ENCODE assay signal across 24 cellular contexts in the genomic region with DNA sequence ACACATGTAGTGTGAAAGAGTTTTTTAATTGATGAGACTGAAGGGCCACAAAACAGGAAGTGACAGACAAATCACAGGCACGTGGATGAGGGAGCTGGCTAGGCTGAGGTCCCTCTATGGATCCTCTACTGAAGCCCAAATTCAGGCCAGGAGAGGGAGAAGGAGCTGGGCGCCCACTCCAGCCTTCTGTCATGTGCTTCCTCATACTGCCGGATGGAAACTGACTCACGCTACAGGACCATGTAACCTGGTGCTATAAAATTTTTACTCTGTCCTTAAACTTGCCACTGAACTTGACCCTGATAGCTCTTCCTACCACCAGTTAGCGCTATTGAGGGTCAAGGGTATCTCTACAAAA. TPM values are rescaled to one million over a fixed set of nuclear protein-coding genes. Genes with fewer than 3 reads are reported as not detected.
DNase-seq lines count a peak whose midpoint lies in the region; ATAC-seq, FAIRE-seq and TF ChIP-seq lines count a peak whose summit lies in the region.
"Had no signal": no experiment of that assay in that cellular context is flagged by ENCODE, and none has a peak within 500 bp of the region (broad histone marks: within the 10 kb centered on the region; RNA-seq: fewer than 3 reads in every experiment).

No MANE protein-coding gene starts in this region.

- intact Hi-C loops in breast epithelium (cut with DNase I; ENCODE audit: low total_unique reads) (no loop called here), MCF 10A (cut with micrococcal nuclease) (no loop called here), HepG2 (cut with micrococcal nuclease; ENCODE audit: unreplicated experiment) (no loop called here)

- H3K9me3 Mint-ChIP-seq in MCF 10A (ENCODE audit: unreplicated experiment) (no peaks in the 10 kb centered on the region), endodermal cell (peaks cover 6% of the 10 kb centered on the region)
- H3K9me3 Mint-ChIP-seq: activated CD4-positive, alpha-beta memory T cell treated with anti-CD3 and anti-CD28 coated beads, Interleukin-2, amount 10 ng/mL, durations not matched to agents 7 days and 5 days had no signal

- H3K79me2 ChIP-seq in HepG2 (ENCODE audit: insufficient read depth, low read length) = no peaks in the 10 kb centered on the region

- H3K4me3 ChIP-seq in breast epithelium (no peak overlapping the region), endodermal cell (ENCODE audit: low read length) (no peak overlapping the region), upper lobe of left lung (no peak overlapping the region), HepG2 (replicated peaks in 1 of 3; ENCODE audit: insufficient read depth in 1 of 3, low read depth in 2 of 3, low read length in 3 of 3) (no peak overlapping the region)
- H3K4me3 ChIP-seq: heart right ventricle, lower lobe of right lung, PC-9, skin epidermis had no signal

- ATAC-seq in upper lobe of left lung (ENCODE audit: low FRiP score in 2 of 2) = peak; percentile 45 to 55
- ATAC-seq in HepG2 = no peak
- ATAC-seq: HCT116, heart right ventricle had no signal

- BruUV-seq in MCF 10A (replicated peaks; lab: Mats Ljungman, UMichigan) (no TSS peak), HepG2 (replicated peaks; lab: Mats Ljungman, UMichigan) (no TSS peak)

- in situ Hi-C loops in HepG2 (cut with HindIII; ENCODE audit: extremely low pct_ligation_motif_present, low pct_unique_long_range_greater_than_20kb) = no loop called here

- no peak overlapping the region for H3K9ac ChIP-seq in endodermal cell (ENCODE audit: extremely low read depth, low read length, poor library complexity, severe bottlenecking)
- H3K9ac ChIP-seq in HepG2 (ENCODE audit: insufficient read depth, low read depth, low read length) = no peak overlapping the region

- H3K9me3 ChIP-seq in breast epithelium (no peaks in the 10 kb centered on the region), endodermal cell (ENCODE audit: control insufficient read depth, low read length) (no peaks in the 10 kb centered on the region), upper lobe of left lung (no peaks in the 10 kb centered on the region), HepG2 (ENCODE audit: low read length) (no peaks in the 10 kb centered on the region)
- H3K9me3 ChIP-seq: lower lobe of right lung had no signal

- no peaks in the 10 kb centered on the region for H3K36me3 ChIP-seq in breast epithelium
- no peaks in the 10 kb centered on the region for H3K36me3 ChIP-seq in endodermal cell (ENCODE audit: control insufficient read depth, insufficient read depth, low read length)
- peaks cover 0 to 7% (median 0%) of the 10 kb centered on the region in 4 donors for H3K36me3 ChIP-seq in upper lobe of left lung
- H3K36me3 ChIP-seq in HepG2 (replicated peaks in 1 of 2; ENCODE audit: control insufficient read depth in 1 of 2, insufficient read depth in 2 of 2, low read length in 2 of 2) = no peaks in the 10 kb centered on the region
- H3K36me3 ChIP-seq: lower lobe of right lung had no signal

- no peak for TF ChIP-seq RAD21 in HepG2 (CRISPR knock-in tag; IDR thresholded peaks at IDR 0.05)

- peaks cover 44% of the 10 kb centered on the region for H3K36me3 Mint-ChIP-seq in MCF 10A (ENCODE audit: insufficient read depth, unreplicated experiment)
- peaks cover 7% of the 10 kb centered on the region for H3K36me3 Mint-ChIP-seq in endodermal cell (ENCODE audit: low read depth)

- H3K27ac ChIP-seq in breast epithelium (peak overlapping the region; percentile 70 to 72), endodermal cell (ENCODE audit: low read depth, low read length) (no peak overlapping the region), upper lobe of left lung (no peak overlapping the region), HepG2 (ENCODE audit: extremely low read length, insufficient read depth, low read length) (no peak overlapping the region)
- H3K27ac ChIP-seq: heart right ventricle, lower lobe of right lung, PC-9, skin epidermis had no signal

- no peaks in the 10 kb centered on the region for H3K27me3 Mint-ChIP-seq in MCF 10A (ENCODE audit: insufficient read depth, unreplicated experiment)
- no peaks in the 10 kb centered on the region for H3K27me3 Mint-ChIP-seq in endodermal cell (ENCODE audit: insufficient read depth)
- H3K27me3 Mint-ChIP-seq: activated CD4-positive, alpha-beta memory T cell treated with anti-CD3 and anti-CD28 coated beads, Interleukin-2, amount 10 ng/mL, durations not matched to agents 7 days and 5 days; progenitor cell of endocrine pancreas had no signal

- H3K4me1 Mint-ChIP-seq in MCF 10A (ENCODE audit: insufficient read depth, unreplicated experiment) = peaks cover 10% of the 10 kb centered on the region
- peaks cover 29% of the 10 kb centered on the region for H3K4me1 Mint-ChIP-seq in endodermal cell

- TF ChIP-seq POLR2A in breast epithelium (IDR thresholded peaks at IDR 0.05) (no peak), upper lobe of left lung (IDR thresholded peaks at IDR 0.05) (no peak), HepG2 (IDR thresholded peaks at IDR 0.05; ENCODE audit: insufficient read depth in 1 of 2, low read depth in 2 of 2, low read length in 2 of 2) (no peak)

- no peak for FAIRE-seq in HepG2 (lab: Jason Lieb, UNC)
- FAIRE-seq: TTC549 had no signal

- WGBS in endodermal cell (ENCODE audit: insufficient coverage in 1 of 2, insufficient read length in 1 of 2), 2 experiments = 85 to 91% methylated on average over 4 to 5 of the region's 5 CpGs
- 74 to 83% methylated on average over 5 of the region's 5 CpGs for WGBS in upper lobe of left lung, 2 donors
- 46% methylated on average over 5 of the region's 5 CpGs for WGBS in HepG2 (ENCODE audit: low lambda C conversion rate)

- TF ChIP-seq EP300 in upper lobe of left lung (IDR thresholded peaks at IDR 0.05) = no peak
- no peak for TF ChIP-seq EP300 in HepG2 (IDR thresholded peaks at IDR 0.05; ENCODE audit: low read depth in 2 of 2, low read length in 2 of 2)
- TF ChIP-seq EP300 in HepG2 (CRISPR knock-in tag; IDR thresholded peaks at IDR 0.05; ENCODE audit: borderline replicate concordance) = no peak

- peaks cover 0 to 5% of the 10 kb centered on the region in 2 donors for H3K4me1 ChIP-seq in breast epithelium
- H3K4me1 ChIP-seq in endodermal cell (ENCODE audit: control insufficient read depth, insufficient read depth, low read length) = peaks cover 10% of the 10 kb centered on the region
- peaks cover 0 to 8% (median 7%) of the 10 kb centered on the region in 4 donors for H3K4me1 ChIP-seq in upper lobe of left lung
- 0 out of 2 replicates have a peak, but pooled peaks cover 6% of the 10 kb centered on the region for H3K4me1 ChIP-seq in HepG2 (ENCODE audit: insufficient read depth, low read length)

- TF ChIP-seq CTCF in breast epithelium (IDR thresholded peaks at IDR 0.05) (no peak), MCF 10A (IDR thresholded peaks at IDR 0.05; ENCODE audit: unreplicated experiment) (no peak), endodermal cell (conservative IDR thresholded peaks at IDR 0.05) (no peak), upper lobe of left lung (IDR thresholded peaks at IDR 0.05) (no peak), HepG2 (CRISPR knock-in tag; IDR thresholded peaks at IDR 0.05) (no peak)

- DNase-seq in breast epithelium (ENCODE audit: low spot score in 2 of 2) (no peak), MCF 10A (ENCODE audit: unreplicated experiment) (no peak), OCI-M1 (lab: John Stamatoyannopoulos, UW) (peak; percentile 38), endodermal cell (no peak), upper lobe of left lung (no peak), NCI-H69 (lab: John Stamatoyannopoulos, UW) (no peak), DMS53 treated with DMSO at 0.1 percent for 48 hours (lab: John Stamatoyannopoulos, UW; ENCODE audit: unreplicated experiment) (no peak), HepG2 (ENCODE audit: low spot score) (no peak)
- DNase-seq: activated CD4-positive, alpha-beta memory T cell treated with anti-CD3 and anti-CD28 coated beads, Interleukin-2, amount 10 ng/mL, durations not matched to agents 7 days and 5 days; activated effector memory CD4-positive, alpha-beta T cell treated with Interleukin-2 at 50 U/mL for 16 hours; aorta; cerebellar nuclear complex; COR-L47; heart right ventricle; IMR-90; lower lobe of right lung; NCI-H1092 treated with DMSO at 0.1 percent for 48 hours; NCI-H526 treated with DMSO at 0.1 percent for 48 hours; PC-9; stimulated activated CD4-positive, alpha-beta T cell treated with anti-CD3 and anti-CD28 coated beads, Interleukin-4, amount 100 ng/mL, for 24 hours had no signal

- H4K20me1 ChIP-seq in HepG2 (ENCODE audit: insufficient read depth, low read length) = no peaks in the 10 kb centered on the region

- CTCF ChIA-PET in MCF 10A (lab: Yijun Ruan, JAX) = interaction anchor here (0.6 to 1.7 kb wide), 3 partner anchors 33 to 1836 kb away, joined by 3 to 6 read pairs (median 3); no protein-coding TSS in a partner anchor
- CTCF ChIA-PET in HepG2 (lab: Yijun Ruan, JAX; ENCODE audit: low intra/inter-chr PET ratio, low total read pairs) = no interaction called here

- H3K27ac Mint-ChIP-seq in MCF 10A (ENCODE audit: low read depth, unreplicated experiment) = no peak overlapping the region
- H3K27ac Mint-ChIP-seq in endodermal cell = peak overlapping the region; percentile 81
- H3K27ac Mint-ChIP-seq: activated CD4-positive, alpha-beta memory T cell treated with anti-CD3 and anti-CD28 coated beads, Interleukin-2, amount 10 ng/mL, durations not matched to agents 7 days and 5 days had no signal

- H2AFZ ChIP-seq in HepG2 (ENCODE audit: low read length) = no peak overlapping the region
- H2AFZ ChIP-seq: PC-9 had no signal

- no peak overlapping the region for H3K4me2 ChIP-seq in HepG2 (ENCODE audit: low read depth, low read length)
- H3K4me2 ChIP-seq: PC-9 had no signal

- H3K4me3 Mint-ChIP-seq in MCF 10A (ENCODE audit: unreplicated experiment) = no peak overlapping the region
- no peak overlapping the region for H3K4me3 Mint-ChIP-seq in endodermal cell
- H3K4me3 Mint-ChIP-seq: activated CD4-positive, alpha-beta memory T cell treated with anti-CD3 and anti-CD28 coated beads, Interleukin-2, amount 10 ng/mL, durations not matched to agents 7 days and 5 days had no signal

- POLR2A ChIA-PET in MCF 10A (lab: Yijun Ruan, JAX) (no interaction called here), HepG2 (lab: Yijun Ruan, JAX) (no interaction called here)

- no peaks in the 10 kb centered on the region for H3K27me3 ChIP-seq in breast epithelium
- H3K27me3 ChIP-seq in endodermal cell (ENCODE audit: control insufficient read depth, insufficient read depth, low read length, poor library complexity, severe bottlenecking) = no peaks in the 10 kb centered on the region
- H3K27me3 ChIP-seq in upper lobe of left lung = no peaks in the 10 kb centered on the region
- peaks cover 4 to 21% of the 10 kb centered on the region in 2 experiments; a peak in 4 of 5 replicates for H3K27me3 ChIP-seq in HepG2 (ENCODE audit: control insufficient read depth in 1 of 2, insufficient read depth in 2 of 2, low read length in 2 of 2)
- H3K27me3 ChIP-seq: heart right ventricle had no signal

RNA-seq across cellular contexts. Expression of a gene that starts 31.3 kb away (rescaled TPM):
- total RNA-seq in breast epithelium = 10 to 100 TPM in 2 of 3 donors, 1 to 10 TPM in 1; 6.4 to 22.2 (median 14.7) TPM
- 27.8 and 27.9 TPM in 2 replicates for total RNA-seq in MCF 10A (2022)
- total RNA-seq in endodermal cell = 10 to 100 TPM; 10.6 to 10.8 TPM
- 6.3 TPM for polyA plus RNA-seq in endodermal cell (2013, experiment 1 of 2)
- 6.2 TPM for polyA plus RNA-seq in endodermal cell (2013, experiment 2 of 2)
- total RNA-seq in upper lobe of left lung = 10 to 100 TPM in 4 of 6 donors, 1 to 10 TPM in 2; 8.9 to 48.2 (median 13.0) TPM
- total RNA-seq in HepG2 (2016; rRNA removed; fragmentation: Illumina TruSeq; extraction: Trizol) = 0.27 and 0.51 TPM in 2 replicates
- total RNA-seq in HepG2 (2016; cell fraction: cytosol; rRNA removed; fragmentation: Illumina TruSeq; extraction: Trizol; ENCODE audit: low read depth) = 0.18 TPM in 1 of 2 replicates, not detected in the other
- total RNA-seq in HepG2 (2016; cell fraction: insoluble cytoplasmic fraction; rRNA removed; fragmentation: Illumina TruSeq; extraction: Trizol) = 0.22 and 0.30 TPM in 2 replicates
- 0.12 and 0.17 TPM in 2 replicates for total RNA-seq in HepG2 (2016; cell fraction: membrane; rRNA removed; fragmentation: Illumina TruSeq; extraction: Trizol)
- 0.16 and 0.19 TPM in 2 replicates for total RNA-seq in HepG2 (2016; cell fraction: nucleus; rRNA removed; fragmentation: Illumina TruSeq; extraction: Trizol)
- polyA plus RNA-seq in HepG2 (2011; rRNA removed) = 0.24 and 0.25 TPM in 2 replicates
- 0.16 and 0.29 TPM in 2 replicates for polyA plus RNA-seq in HepG2 (2011; cell fraction: cytosol; rRNA removed)
- 0.06 and 0.10 TPM in 2 replicates for polyA plus RNA-seq in HepG2 (2011; cell fraction: nucleus; rRNA removed)
- polyA plus RNA-seq in HepG2 (2012) = 0.36 and 0.37 TPM in 2 replicates
- not detected in 2 replicates for polyA plus RNA-seq in HepG2 (2016; cell fraction: cytosol; fragmentation: Illumina TruSeq; extraction: Trizol; ENCODE audit: low read depth)
- 0.38 and 0.43 TPM in 2 replicates for polyA plus RNA-seq in HepG2 (2016; cell fraction: insoluble cytoplasmic fraction; fragmentation: Illumina TruSeq; extraction: Trizol; ENCODE audit: low read depth)
- 0.08 and 0.09 TPM in 2 replicates for polyA plus RNA-seq in HepG2 (2016; cell fraction: membrane; fragmentation: Illumina TruSeq; extraction: Trizol; ENCODE audit: low read depth)
- 0.53 and 0.56 TPM in 2 replicates for polyA plus RNA-seq in HepG2 (2016; cell fraction: nucleus; fragmentation: Illumina TruSeq; extraction: Trizol; ENCODE audit: insufficient read depth, low read depth)
- polyA minus RNA-seq in HepG2 (2011; rRNA and poly(A)+ RNA removed; ENCODE audit: low replicate concordance) = 0.28 and 1.0 TPM in 2 replicates
- 0.99 TPM in 1 of 2 replicates, not detected in the other for polyA minus RNA-seq in HepG2 (2011; cell fraction: cytosol; rRNA and poly(A)+ RNA removed)
- 0.37 TPM in 1 of 2 replicates, not detected in the other for polyA minus RNA-seq in HepG2 (2011; cell fraction: nucleus; rRNA and poly(A)+ RNA removed)
- total RNA-seq: PC-9 had no signal

RNA-seq across cellular contexts. Expression of a gene that starts 57.4 kb away (rescaled TPM):
- total RNA-seq in breast epithelium (100 to 1,000 TPM; 357 to 408 (median 391) TPM), MCF 10A (2022) (363 and 458 TPM in 2 replicates), endodermal cell (100 to 1,000 TPM; 608 to 706 TPM), upper lobe of left lung (100 to 1,000 TPM; 144 to 350 (median 266) TPM), HepG2 (2016; rRNA removed; fragmentation: Illumina TruSeq; extraction: Trizol) (922 and 1,311 TPM in 2 replicates)
- 609 TPM for polyA plus RNA-seq in endodermal cell (2013, experiment 1 of 2)
- polyA plus RNA-seq in endodermal cell (2013, experiment 2 of 2) = 550 TPM
- 198 and 244 TPM in 2 replicates for total RNA-seq in HepG2 (2016; cell fraction: cytosol; rRNA removed; fragmentation: Illumina TruSeq; extraction: Trizol; ENCODE audit: low read depth)
- total RNA-seq in HepG2 (2016; cell fraction: insoluble cytoplasmic fraction; rRNA removed; fragmentation: Illumina TruSeq; extraction: Trizol) = 940 and 1,285 TPM in 2 replicates
- 436 and 513 TPM in 2 replicates for total RNA-seq in HepG2 (2016; cell fraction: membrane; rRNA removed; fragmentation: Illumina TruSeq; extraction: Trizol)
- 345 and 358 TPM in 2 replicates for total RNA-seq in HepG2 (2016; cell fraction: nucleus; rRNA removed; fragmentation: Illumina TruSeq; extraction: Trizol)
- polyA plus RNA-seq in HepG2 (2011; rRNA removed) = 355 and 459 TPM in 2 replicates
- polyA plus RNA-seq in HepG2 (2011; cell fraction: cytosol; rRNA removed) = 632 and 726 TPM in 2 replicates
- 189 and 204 TPM in 2 replicates for polyA plus RNA-seq in HepG2 (2011; cell fraction: nucleus; rRNA removed)
- 422 and 462 TPM in 2 replicates for polyA plus RNA-seq in HepG2 (2012)
- polyA plus RNA-seq in HepG2 (2016; cell fraction: cytosol; fragmentation: Illumina TruSeq; extraction: Trizol; ENCODE audit: low read depth) = 150 and 167 TPM in 2 replicates
- polyA plus RNA-seq in HepG2 (2016; cell fraction: insoluble cytoplasmic fraction; fragmentation: Illumina TruSeq; extraction: Trizol; ENCODE audit: low read depth) = 868 and 898 TPM in 2 replicates
- polyA plus RNA-seq in HepG2 (2016; cell fraction: membrane; fragmentation: Illumina TruSeq; extraction: Trizol; ENCODE audit: low read depth) = 264 and 311 TPM in 2 replicates
- polyA plus RNA-seq in HepG2 (2016; cell fraction: nucleus; fragmentation: Illumina TruSeq; extraction: Trizol; ENCODE audit: insufficient read depth, low read depth) = 317 and 333 TPM in 2 replicates
- 762 and 776 TPM in 2 replicates for polyA minus RNA-seq in HepG2 (2011; rRNA and poly(A)+ RNA removed; ENCODE audit: low replicate concordance)
- polyA minus RNA-seq in HepG2 (2011; cell fraction: cytosol; rRNA and poly(A)+ RNA removed) = 448 and 460 TPM in 2 replicates
- 137 and 150 TPM in 2 replicates for polyA minus RNA-seq in HepG2 (2011; cell fraction: nucleus; rRNA and poly(A)+ RNA removed)

Comparison
In these comparisons a context has a peak if more than half of its experiments do, and no peak if none do; other contexts are left out.
1. H3K27ac ChIP-seq: peak in breast epithelium (2 of 2); none in endodermal cell (single experiment), upper lobe of left lung (0 of 4) and HepG2 (single experiment).